24 cellular contexts compared by ENCODE assay signal in the genomic region with DNA sequence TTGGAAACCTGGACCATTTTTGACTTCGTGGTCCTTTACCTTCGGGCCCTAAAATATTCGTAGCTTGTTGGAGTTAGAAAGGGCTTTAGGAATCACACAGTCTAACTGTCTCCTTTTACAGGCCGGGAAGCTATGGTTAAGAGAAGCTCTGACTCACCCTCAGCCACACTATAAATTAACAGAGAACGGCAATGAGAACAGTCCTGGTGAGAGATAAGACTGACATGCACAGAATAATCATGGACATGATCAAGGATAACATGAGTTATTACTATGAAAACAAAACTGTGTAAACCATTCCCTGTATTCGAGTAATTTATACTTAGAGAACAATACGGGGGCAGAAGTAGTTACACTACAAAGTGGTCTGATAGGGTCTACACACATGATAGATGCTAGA.
DNase-seq lines count a peak whose midpoint lies in the region; ATAC-seq, FAIRE-seq and TF ChIP-seq lines count a peak whose summit lies in the region.
"Had no signal": no experiment of that assay in that cellular context is flagged by ENCODE, and none has a peak within 500 bp of the region (broad histone marks: within the 10 kb centered on the region; RNA-seq: fewer than 3 reads in every experiment).

No MANE protein-coding gene starts in this region.

- TF ChIP-seq CTCF in astrocyte of the spinal cord (IDR thresholded peaks at IDR 0.05; ENCODE audit: low read depth, low read length) (no peak), left lung (IDR thresholded peaks at IDR 0.05) (no peak)

- H3K36me3 ChIP-seq in small intestine (ENCODE audit: control insufficient read depth in 2 of 2, insufficient read depth in 2 of 2, low read length in 2 of 2) (no peaks in the 10 kb centered on the region), left lung (no peaks in the 10 kb centered on the region)
- H3K36me3 ChIP-seq: brain microvascular endothelial cell, tibial nerve had no signal

- H3K27ac ChIP-seq in small intestine (ENCODE audit: low read depth in 1 of 2, low read length in 1 of 2) (no peak overlapping the region), left lung (no peak overlapping the region)
- H3K27ac ChIP-seq: brain microvascular endothelial cell, C4-2B, SK-N-MC had no signal

- FAIRE-seq in small intestine (lab: Jason Lieb, UNC) = no peak
- FAIRE-seq: GM18507, islet of Langerhans had no signal

- no peaks in the 10 kb centered on the region for H3K4me1 ChIP-seq in small intestine (ENCODE audit: control insufficient read depth in 2 of 2, insufficient read depth in 1 of 2, low read depth in 1 of 2, low read length in 1 of 2)
- no peaks in the 10 kb centered on the region for H3K4me1 ChIP-seq in left lung
- H3K4me1 ChIP-seq: Caco-2 had no signal

- in situ Hi-C loops in astrocyte of the spinal cord (cut with HindIII; ENCODE audit: low sequenced_read_pairs) = no loop called here

- no peaks in the 10 kb centered on the region for H3K27me3 ChIP-seq in small intestine (ENCODE audit: control insufficient read depth in 2 of 2, insufficient read depth in 2 of 2, low read length in 2 of 2)
- H3K27me3 ChIP-seq in left lung = no peaks in the 10 kb centered on the region
- H3K27me3 ChIP-seq: brain microvascular endothelial cell, tibial nerve had no signal

- H3K9me3 ChIP-seq in small intestine (ENCODE audit: control insufficient read depth, low read depth) = no peaks in the 10 kb centered on the region
- no peaks in the 10 kb centered on the region for H3K9me3 ChIP-seq in left lung
- H3K9me3 ChIP-seq: Caco-2, tibial nerve had no signal

- no peak overlapping the region for H3K4me3 ChIP-seq in astrocyte of the spinal cord (ENCODE audit: low read depth, low read length)
- no peak overlapping the region for H3K4me3 ChIP-seq in small intestine (ENCODE audit: low read depth in 1 of 2, low read length in 2 of 2)
- H3K4me3 ChIP-seq in left lung = no peak overlapping the region
- H3K4me3 ChIP-seq: SK-N-MC, tibial nerve had no signal

- intact Hi-C loops in left lung (cut with DNase I) = no loop called here

- no peak for ATAC-seq in stimulated activated naive CD8-positive, alpha-beta T cell treated with anti-CD3 and anti-CD28 coated beads, Interleukin-15, Interleukin-2, amounts not matched to agents 100 U/mL and 50 U/mL, for 24 hours
- ATAC-seq in left lung = no peak
- no peak for ATAC-seq in HG03045 (IDR thresholded peaks at IDR 0.05; ENCODE audit: unreplicated experiment)
- ATAC-seq: activated CD4-positive, alpha-beta T cell treated with anti-CD3 and anti-CD28 coated beads for 36 hours had no signal

- 43 to 62% (median 43%) methylated on average over 7 of the region's 7 CpGs for WGBS in small intestine, 3 donors

- DNase-seq in H4 (ENCODE audit: low spot score) (peak; percentile 30), OCI-M1 (lab: John Stamatoyannopoulos, UW) (peak; percentile 66), astrocyte of the spinal cord (ENCODE audit: low read depth, low spot score) (peak; percentile 48), small intestine (peak; percentile 62), left lung (no peak)
- no peak for DNase-seq in stimulated activated naive CD8-positive, alpha-beta T cell treated with anti-CD3 and anti-CD28 coated beads, Interleukin-15, Interleukin-2, amounts not matched to agents 100 U/mL and 50 U/mL, for 24 hours
- DNase-seq: activated CD4-positive, alpha-beta T cell treated with anti-CD3 and anti-CD28 coated beads for 36 hours; activated naive CD8-positive, alpha-beta T cell treated with anti-CD3 and anti-CD28 coated beads for 36 hours; activated T-cell treated with anti-CD3 and anti-CD28 coated beads for 4 hours; brain microvascular endothelial cell; Caco-2; DMS79; GF-D8; H9; Karpas-422; NCI-H1092; NCI-H187; stimulated activated CD4-positive, alpha-beta T cell treated with anti-CD3 and anti-CD28 coated beads, Interleukin-1b, Interleukin-23, amount 100 ng/mL, for 48 hours had no signal

Comparison
In these comparisons a context has a peak if more than half of its experiments do, and no peak if none do; other contexts are left out.
1. DNase-seq: peak in H4 (single experiment), OCI-M1 (single experiment), astrocyte of the spinal cord (single experiment) and small intestine (single experiment); none in stimulated activated naive CD8-positive, alpha-beta T cell treated with anti-CD3 and anti-CD28 coated beads, Interleukin-15, Interleukin-2, amounts not matched to agents 100 U/mL and 50 U/mL, for 24 hours (single experiment) and left lung (0 of 2).